16 cellular contexts compared by ENCODE assay signal in the genomic region with DNA sequence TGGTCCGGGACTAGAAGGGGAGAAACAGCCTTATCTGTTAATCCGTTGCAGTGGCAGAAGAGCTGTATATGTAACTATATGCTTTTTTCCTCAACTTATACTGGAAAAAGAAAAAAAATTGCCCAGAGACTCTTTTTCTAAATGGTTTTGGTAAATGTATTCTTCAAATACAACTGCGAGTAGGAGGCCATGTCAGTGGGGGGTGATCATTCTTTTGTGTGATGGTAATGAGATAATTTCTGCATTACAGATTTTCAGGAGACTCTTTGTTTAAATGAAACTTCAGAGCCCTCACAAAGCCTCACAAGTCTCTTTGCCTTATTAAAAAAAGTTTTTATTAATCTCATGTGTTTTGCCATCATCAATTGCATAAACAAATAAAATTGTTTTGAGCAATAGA.
A peak's percentile ranks its signal among the peaks of the same experiment; 100 is the strongest.
DNase-seq lines count a peak whose midpoint lies in the region; ATAC-seq, FAIRE-seq and TF ChIP-seq lines count a peak whose summit lies in the region.
"Had no signal": no experiment of that assay in that cellular context is flagged by ENCODE, and none has a peak within 500 bp of the region (broad histone marks: within the 10 kb centered on the region; RNA-seq: fewer than 3 reads in every experiment).

No MANE protein-coding gene starts in this region.

- WGBS in heart right ventricle, 2 donors: 88 to 90% methylated on average over 3 of the region's 3 CpGs

- H3K27ac ChIP-seq in heart right ventricle (peak overlapping the region in 6 of 10 donors; percentile 5 to 89 (median 66)), right atrium auricular region (peak overlapping the region in 1 of 2 donors; percentile 82), endothelial cell of umbilical vein (ENCODE audit: insufficient read depth, low read depth, low read length) (peak overlapping the region; percentile 95), neural progenitor cell (no peak overlapping the region), uterus (peak overlapping the region; percentile 84 to 89)

- H2AFZ ChIP-seq in endothelial cell of umbilical vein (ENCODE audit: low read depth, low read length) (no peak overlapping the region), neural progenitor cell (replicated peaks) (no peak overlapping the region)

- peak overlapping the region; percentile 94 for H3K27ac Mint-ChIP-seq in neural progenitor cell
- H3K27ac Mint-ChIP-seq: activated naive CD8-positive, alpha-beta T cell treated with anti-CD3 and anti-CD28 coated beads for 36 hours; naive thymus-derived CD4-positive, alpha-beta T cell had no signal

- TF ChIP-seq POLR2A in endothelial cell of umbilical vein (IDR thresholded peaks at IDR 0.05; ENCODE audit: low read depth, low read length) (no peak), uterus (IDR thresholded peaks at IDR 0.05) (no peak)

- peaks cover 75% of the 10 kb centered on the region for H3K4me1 Mint-ChIP-seq in neural progenitor cell

- H3K4me1 ChIP-seq in heart right ventricle (peaks cover 22 to 87% (median 77%) of the 10 kb centered on the region in 9 donors), right atrium auricular region (peaks cover 0 to 65% of the 10 kb centered on the region in 2 donors), endothelial cell of umbilical vein (ENCODE audit: control insufficient read depth, extremely low read depth, insufficient read depth, low read length) (peaks cover 61% of the 10 kb centered on the region), neural progenitor cell (peaks cover 54% of the 10 kb centered on the region), uterus (peaks cover 10 to 12% of the 10 kb centered on the region in 2 donors)
- H3K4me1 ChIP-seq: Caco-2 had no signal

- dilution Hi-C loops in endothelial cell of umbilical vein (cut with MboI; ENCODE audit: extremely low pct_ligation_motif_present, low sequenced_read_pairs): no loop called here

- no peaks in the 10 kb centered on the region for H3K9me3 ChIP-seq in heart right ventricle
- no peaks in the 10 kb centered on the region for H3K9me3 ChIP-seq in right atrium auricular region
- H3K9me3 ChIP-seq in endothelial cell of umbilical vein (replicated peaks; ENCODE audit: control insufficient read depth, insufficient read depth, low read length): no peaks in the 10 kb centered on the region
- no peaks in the 10 kb centered on the region for H3K9me3 ChIP-seq in neural progenitor cell (ENCODE audit: low read depth)
- no peaks in the 10 kb centered on the region for H3K9me3 ChIP-seq in uterus
- H3K9me3 ChIP-seq: Caco-2 had no signal

- intact Hi-C loops in heart right ventricle (cut with DNase I) (no loop called here), endothelial cell of umbilical vein (cut with micrococcal nuclease) (no loop called here), uterus (cut with DNase I; ENCODE audit: low total_unique reads) (no loop called here)

- POLR2A ChIA-PET in endothelial cell of umbilical vein (lab: Charles Lee): no interaction called here

- H3K36me3 ChIP-seq in heart right ventricle (no peaks in the 10 kb centered on the region), right atrium auricular region (no peaks in the 10 kb centered on the region), endothelial cell of umbilical vein (ENCODE audit: control insufficient read depth in 2 of 2, extremely low read depth in 1 of 2, insufficient read depth in 2 of 2, low read length in 2 of 2) (peaks cover 2% of the 10 kb centered on the region in 2 experiments), neural progenitor cell (no peaks in the 10 kb centered on the region), uterus (no peaks in the 10 kb centered on the region)

- no peaks in the 10 kb centered on the region for H3K9me3 Mint-ChIP-seq in neural progenitor cell
- H3K9me3 Mint-ChIP-seq: activated naive CD8-positive, alpha-beta T cell treated with anti-CD3 and anti-CD28 coated beads for 36 hours; IgD-negative memory B cell; naive thymus-derived CD4-positive, alpha-beta T cell had no signal

- TF ChIP-seq CTCF in heart right ventricle (IDR thresholded peaks at IDR 0.05): no peak
- TF ChIP-seq CTCF in right atrium auricular region (IDR thresholded peaks at IDR 0.05): no peak
- TF ChIP-seq CTCF in endothelial cell of umbilical vein (IDR thresholded peaks at IDR 0.05; ENCODE audit: extremely low read depth in 1 of 2, insufficient read depth in 1 of 2, low read depth in 1 of 2, low read length in 2 of 2): no peak
- TF ChIP-seq CTCF in neural progenitor cell (IDR thresholded peaks at IDR 0.05): no peak
- TF ChIP-seq CTCF in uterus (IDR thresholded peaks at IDR 0.05): no peak

- H3K4me2 ChIP-seq in endothelial cell of umbilical vein (ENCODE audit: insufficient read depth, low read length) (peak overlapping the region; percentile 27), neural progenitor cell (peak overlapping the region; percentile 23)

- FAIRE-seq in endothelial cell of umbilical vein (lab: Jason Lieb, UNC): no peak
- FAIRE-seq: colon had no signal

- H3K27me3 Mint-ChIP-seq in neural progenitor cell (ENCODE audit: insufficient read depth, low read depth): no peaks in the 10 kb centered on the region
- H3K27me3 Mint-ChIP-seq: activated naive CD8-positive, alpha-beta T cell treated with anti-CD3 and anti-CD28 coated beads for 36 hours; naive thymus-derived CD4-positive, alpha-beta T cell had no signal

- no peaks in the 10 kb centered on the region for H3K9me1 ChIP-seq in endothelial cell of umbilical vein (replicated peaks; ENCODE audit: control insufficient read depth, extremely low read depth, insufficient read depth, low read length)

- no peak overlapping the region for H3K9ac ChIP-seq in endothelial cell of umbilical vein (replicated peaks; ENCODE audit: extremely low read depth, insufficient read depth, low read length)
- no peak overlapping the region for H3K9ac ChIP-seq in neural progenitor cell

- peaks cover 8% of the 10 kb centered on the region for H3F3A ChIP-seq in neural progenitor cell (ENCODE audit: low read depth)

- DNase-seq in heart right ventricle: no peak
- DNase-seq in right atrium auricular region (ENCODE audit: low spot score): no peak
- no peak for DNase-seq in endothelial cell of umbilical vein (ENCODE audit: low read depth, low spot score)
- DNase-seq in neural progenitor cell (ENCODE audit: low spot score): peak; percentile 35
- no peak for DNase-seq in uterus
- no peak for DNase-seq in A172 (ENCODE audit: low spot score)
- DNase-seq in COLO829 (ENCODE audit: low spot score): no peak
- DNase-seq in activated effector memory CD4-positive, alpha-beta T cell treated with Interleukin-2 at 50 U/mL for 16 hours: no peak
- DNase-seq: activated naive CD8-positive, alpha-beta T cell treated with anti-CD3 and anti-CD28 coated beads for 36 hours; Caco-2; naive thymus-derived CD4-positive, alpha-beta T cell; NCI-H1417 treated with DMSO at 0.1 percent for 48 hours; NCI-H82; SHP77 treated with DMSO at 0.1 percent for 48 hours had no signal

- no peak for ATAC-seq in heart right ventricle
- ATAC-seq: naive thymus-derived CD4-positive, alpha-beta T cell had no signal

- peak overlapping the region; percentile 73 for H3K4me3 Mint-ChIP-seq in neural progenitor cell
- H3K4me3 Mint-ChIP-seq: activated naive CD8-positive, alpha-beta T cell treated with anti-CD3 and anti-CD28 coated beads for 36 hours; IgD-negative memory B cell; naive thymus-derived CD4-positive, alpha-beta T cell had no signal

- H3K79me2 ChIP-seq in endothelial cell of umbilical vein (ENCODE audit: control insufficient read depth, insufficient read depth, low read length) (peaks cover 81% of the 10 kb centered on the region), neural progenitor cell (ENCODE audit: low read depth) (peaks cover 77% of the 10 kb centered on the region)

- no peaks in the 10 kb centered on the region for H3K27me3 ChIP-seq in heart right ventricle
- no peaks in the 10 kb centered on the region for H3K27me3 ChIP-seq in right atrium auricular region
- no peaks in the 10 kb centered on the region for H3K27me3 ChIP-seq in endothelial cell of umbilical vein (ENCODE audit: control insufficient read depth in 2 of 2, insufficient read depth in 2 of 2, low read length in 2 of 2)
- H3K27me3 ChIP-seq in neural progenitor cell: no peaks in the 10 kb centered on the region
- H3K27me3 ChIP-seq in uterus: no peaks in the 10 kb centered on the region

- no peaks in the 10 kb centered on the region for H3K36me3 Mint-ChIP-seq in neural progenitor cell

- CTCF ChIA-PET in endothelial cell of umbilical vein (lab: Charles Lee): interaction anchor here (1.2 to 2.6 kb wide), 3 partner anchors 12 to 40 kb away, joined by 3 to 5 read pairs (median 4); no protein-coding TSS in a partner anchor

- H3K4me3 ChIP-seq in heart right ventricle (no peak overlapping the region), right atrium auricular region (no peak overlapping the region), endothelial cell of umbilical vein (replicated peaks in 1 of 3; ENCODE audit: insufficient read depth in 1 of 3, low read depth in 1 of 3, low read length in 3 of 3) (no peak overlapping the region), neural progenitor cell (no peak overlapping the region), uterus (no peak overlapping the region)

- BruUV-seq in endothelial cell of umbilical vein (replicated peaks; lab: Mats Ljungman, UMichigan): no TSS peak

- H4K20me1 ChIP-seq in endothelial cell of umbilical vein (replicated peaks; ENCODE audit: control insufficient read depth, extremely low read depth, insufficient read depth, low read length): no peaks in the 10 kb centered on the region
- peaks cover 32% of the 10 kb centered on the region for H4K20me1 ChIP-seq in neural progenitor cell (ENCODE audit: low read depth)

TF ChIP-seq in endothelial cell of umbilical vein, 7 proteins besides CTCF, POLR2A, EP300 and RAD21:
- TF ChIP-seq EZH2 (IDR thresholded peaks at IDR 0.05; ENCODE audit: borderline replicate concordance, low read depth, low read length, severe bottlenecking) (no peak), MAX (IDR thresholded peaks at IDR 0.05; ENCODE audit: insufficient read depth, insufficient read length) (no peak), MYC (IDR thresholded peaks at IDR 0.05; ENCODE audit: low read depth, low read length) (no peak), GATA2 (IDR thresholded peaks at IDR 0.05; ENCODE audit: insufficient read depth, insufficient read length, low read depth, low read length) (no peak), JUN (IDR thresholded peaks at IDR 0.05; ENCODE audit: borderline replicate concordance, insufficient read depth, insufficient read length, low read depth) (no peak), POLR2AphosphoS5 (IDR thresholded peaks at IDR 0.05; ENCODE audit: insufficient read depth, low read depth, low read length) (no peak), FOS (IDR thresholded peaks at IDR 0.05; ENCODE audit: borderline replicate concordance, insufficient read depth, low read length) (no peak)
